20 cellular contexts compared by ENCODE assay signal in the genomic region with DNA sequence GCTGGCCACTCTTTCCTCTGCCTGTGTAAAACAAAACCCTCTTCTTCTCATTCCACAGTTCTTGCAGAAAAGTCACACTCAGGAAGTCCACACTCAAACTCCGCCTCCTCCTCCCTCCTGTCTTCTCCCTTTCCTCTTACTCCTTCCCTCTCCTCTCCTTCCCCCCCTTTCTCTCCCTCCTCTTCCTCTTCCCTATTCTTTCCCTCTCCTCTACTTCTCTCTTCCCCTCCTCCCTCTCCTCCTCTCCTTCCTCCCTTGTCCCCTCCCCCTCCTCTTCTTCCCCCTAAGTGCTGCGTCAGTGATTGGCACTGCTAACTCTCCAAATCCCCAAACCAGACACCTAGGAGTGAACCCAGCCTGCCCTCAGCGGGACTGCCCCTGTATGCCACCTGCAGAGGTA.
"Had no signal": no experiment of that assay in that cellular context is flagged by ENCODE, and none has a peak within 500 bp of the region (broad histone marks: within the 10 kb centered on the region; RNA-seq: fewer than 3 reads in every experiment).

No MANE protein-coding gene starts in this region.

- H3K27me3 ChIP-seq: right atrium auricular region, uterus had no signal

- FAIRE-seq: bronchial epithelial cell, islet of Langerhans had no signal

- H3K4me3 ChIP-seq: esophagus squamous epithelium, right atrium auricular region, uterus had no signal

- H3K4me1 ChIP-seq: esophagus squamous epithelium, parathyroid adenoma, right atrium auricular region, uterus had no signal

- H3K79me2 ChIP-seq: parathyroid adenoma had no signal

- H3K9ac ChIP-seq: parathyroid adenoma had no signal

- H3K27ac ChIP-seq: esophagus squamous epithelium, parathyroid adenoma, right atrium auricular region, uterus had no signal

- H3K36me3 ChIP-seq: esophagus squamous epithelium, right atrium auricular region, uterus had no signal

- H2AFZ ChIP-seq: parathyroid adenoma had no signal

- ATAC-seq: activated CD8-positive, alpha-beta memory T cell treated with anti-CD3 and anti-CD28 coated beads, Interleukin-2, amount 10 ng/mL, durations not matched to agents 7 days and 5 days; activated CD8-positive, alpha-beta T cell treated with anti-CD3 and anti-CD28 coated beads, Interleukin-2, amount 10 ng/mL, durations not matched to agents 7 days and 5 days; activated naive CD4-positive, alpha-beta T cell treated with anti-CD3 and anti-CD28 coated beads, Interleukin-2, amount 50 U/mL, for 72 hours; left ventricle myocardium superior had no signal

- DNase-seq: activated B cell treated with CpG ODN at 0.5 μM for 24 hours; activated CD8-positive, alpha-beta memory T cell treated with anti-CD3 and anti-CD28 coated beads, Interleukin-2, amount 10 ng/mL, durations not matched to agents 7 days and 5 days; activated CD8-positive, alpha-beta T cell treated with anti-CD3 and anti-CD28 coated beads, Interleukin-2, amount 10 ng/mL, durations not matched to agents 7 days and 5 days; activated T-cell treated with anti-CD3 and anti-CD28 coated beads, Interleukin-2, amount 50 U/mL, for 48 hours; anterior cingulate cortex; endodermal cell; esophagus squamous epithelium; foreskin melanocyte; left ventricle myocardium superior; mammary epithelial cell; nucleus accumbens; stimulated activated CD4-positive, alpha-beta T cell treated with anti-CD3 and anti-CD28 coated beads, Interleukin-2, amount 100 ng/mL, for 48 hours; substantia nigra; T-helper 9 cell; uterus had no signal
